Comparison of ENCODE assay signal across 23 cellular contexts in the genomic region with DNA sequence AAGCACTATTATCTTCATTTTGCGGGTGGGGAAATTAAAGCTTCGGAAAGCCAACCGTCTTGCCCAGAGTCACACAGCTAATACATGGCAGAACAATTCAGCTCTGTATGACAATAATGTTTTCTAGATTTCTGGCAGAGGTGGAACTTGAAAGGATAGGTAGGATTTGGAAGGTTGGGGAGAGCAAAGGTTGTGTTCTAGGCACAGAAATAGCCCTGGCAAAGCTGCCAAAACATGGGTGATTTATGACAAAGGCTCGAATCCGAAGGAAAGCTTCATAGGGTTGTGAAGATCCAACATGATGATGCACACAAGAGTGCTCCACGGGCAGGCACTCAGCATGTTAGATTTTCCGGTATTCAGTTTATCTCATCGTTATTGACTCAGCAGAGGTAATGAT. TPM values are rescaled to one million over a fixed set of nuclear protein-coding genes. Genes with fewer than 3 reads are reported as not detected.
"Had no signal": no experiment of that assay in that cellular context is flagged by ENCODE, and none has a peak within 500 bp of the region (broad histone marks: within the 10 kb centered on the region; RNA-seq: fewer than 3 reads in every experiment).

No MANE protein-coding gene starts in this region.

- H3K4me3 ChIP-seq: K562, SJCRH30 had no signal

- H3K27me3 ChIP-seq: SJCRH30 had no signal

- H3K27ac ChIP-seq: KMS-11, RWPE1, SJCRH30 had no signal

- ATAC-seq: K562, SK-N-SH treated with all-trans-retinoic acid at 6 μM for 48 hours had no signal

- H3K9me3 ChIP-seq: SJCRH30 had no signal

- H3K9me3 Mint-ChIP-seq: IgD-negative memory B cell had no signal

- H3K4me3 Mint-ChIP-seq: IgD-negative memory B cell had no signal

- DNase-seq: Kasumi-1, MM.1S, NCI-H1092 treated with DMSO at 0.1 percent for 48 hours, NCI-H1436, NCI-H187, NCI-H2029, NCI-H2081 treated with DMSO at 0.1 percent for 48 hours, NCI-H2171, NCI-H226, NCI-H446, NCI-H510A, NCI-H524 treated with DMSO at 0.1 percent for 48 hours, NCI-H69, NCI-H774, SHP77, SJCRH30 had no signal

RNA-seq across cellular contexts. Expression of a gene that starts 36.6 kb away (rescaled TPM):
- total RNA-seq: HT1080, K562 had no signal

RNA-seq across cellular contexts. Expression of a gene that starts 43.1 kb away (rescaled TPM):
- total RNA-seq: HT1080, K562, M059J had no signal
